8 cellular contexts compared by ENCODE assay signal in the genomic region with DNA sequence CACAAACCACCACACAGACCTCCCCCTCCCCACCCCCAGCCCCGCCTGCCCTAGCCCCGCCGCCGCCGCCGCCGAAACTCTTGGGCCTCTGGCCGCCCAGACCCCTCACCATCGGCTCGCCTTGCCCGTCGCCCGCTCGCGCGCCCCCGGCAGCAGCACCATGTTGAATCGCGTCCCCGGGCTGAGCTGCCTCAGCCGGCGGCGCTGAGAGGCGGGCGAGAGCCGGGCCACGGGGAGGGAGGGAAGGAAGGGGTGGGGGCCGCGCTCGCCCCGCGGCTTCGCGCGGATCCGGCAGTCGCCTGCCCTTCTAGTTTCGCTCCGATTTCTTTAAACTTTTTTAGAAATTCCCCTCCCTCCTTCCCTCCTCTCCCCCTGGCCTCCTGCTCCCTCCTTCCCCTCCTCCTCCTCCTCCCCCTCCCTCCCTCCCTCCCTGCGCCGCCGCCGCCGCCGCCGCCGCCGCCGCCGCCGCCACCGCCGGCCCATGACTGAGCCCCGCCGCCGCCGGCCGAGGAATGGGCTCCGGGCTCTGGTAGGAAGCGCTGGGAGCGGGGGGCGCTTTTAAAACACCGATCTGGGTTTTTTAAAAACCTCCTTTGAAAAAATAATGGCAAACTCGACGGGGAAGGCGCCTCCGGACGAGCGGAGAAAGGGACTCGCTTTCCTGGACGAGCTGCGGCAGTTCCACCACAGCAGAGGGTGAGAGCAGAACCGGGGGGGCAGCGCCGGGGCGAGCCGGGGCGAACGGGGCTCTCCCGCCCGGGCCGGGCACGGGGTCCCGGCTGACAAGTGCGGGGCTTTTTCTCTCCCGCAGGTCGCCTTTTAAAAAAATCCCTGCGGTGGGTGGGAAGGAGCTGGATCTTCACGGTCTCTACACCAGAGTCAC. TPM values are rescaled to one million over a fixed set of nuclear protein-coding genes. Genes with fewer than 3 reads are reported as not detected.
DNase-seq lines count a peak whose midpoint lies in the region; ATAC-seq and TF ChIP-seq lines count a peak whose summit lies in the region.

A gene with protein sequence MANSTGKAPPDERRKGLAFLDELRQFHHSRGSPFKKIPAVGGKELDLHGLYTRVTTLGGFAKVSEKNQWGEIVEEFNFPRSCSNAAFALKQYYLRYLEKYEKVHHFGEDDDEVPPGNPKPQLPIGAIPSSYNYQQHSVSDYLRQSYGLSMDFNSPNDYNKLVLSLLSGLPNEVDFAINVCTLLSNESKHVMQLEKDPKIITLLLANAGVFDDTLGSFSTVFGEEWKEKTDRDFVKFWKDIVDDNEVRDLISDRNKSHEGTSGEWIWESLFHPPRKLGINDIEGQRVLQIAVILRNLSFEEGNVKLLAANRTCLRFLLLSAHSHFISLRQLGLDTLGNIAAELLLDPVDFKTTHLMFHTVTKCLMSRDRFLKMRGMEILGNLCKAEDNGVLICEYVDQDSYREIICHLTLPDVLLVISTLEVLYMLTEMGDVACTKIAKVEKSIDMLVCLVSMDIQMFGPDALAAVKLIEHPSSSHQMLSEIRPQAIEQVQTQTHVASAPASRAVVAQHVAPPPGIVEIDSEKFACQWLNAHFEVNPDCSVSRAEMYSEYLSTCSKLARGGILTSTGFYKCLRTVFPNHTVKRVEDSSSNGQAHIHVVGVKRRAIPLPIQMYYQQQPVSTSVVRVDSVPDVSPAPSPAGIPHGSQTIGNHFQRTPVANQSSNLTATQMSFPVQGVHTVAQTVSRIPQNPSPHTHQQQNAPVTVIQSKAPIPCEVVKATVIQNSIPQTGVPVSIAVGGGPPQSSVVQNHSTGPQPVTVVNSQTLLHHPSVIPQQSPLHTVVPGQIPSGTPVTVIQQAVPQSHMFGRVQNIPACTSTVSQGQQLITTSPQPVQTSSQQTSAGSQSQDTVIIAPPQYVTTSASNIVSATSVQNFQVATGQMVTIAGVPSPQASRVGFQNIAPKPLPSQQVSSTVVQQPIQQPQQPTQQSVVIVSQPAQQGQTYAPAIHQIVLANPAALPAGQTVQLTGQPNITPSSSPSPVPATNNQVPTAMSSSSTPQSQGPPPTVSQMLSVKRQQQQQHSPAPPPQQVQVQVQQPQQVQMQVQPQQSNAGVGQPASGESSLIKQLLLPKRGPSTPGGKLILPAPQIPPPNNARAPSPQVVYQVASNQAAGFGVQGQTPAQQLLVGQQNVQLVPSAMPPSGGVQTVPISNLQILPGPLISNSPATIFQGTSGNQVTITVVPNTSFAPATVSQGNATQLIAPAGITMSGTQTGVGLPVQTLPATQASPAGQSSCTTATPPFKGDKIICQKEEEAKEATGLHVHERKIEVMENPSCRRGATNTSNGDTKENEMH (N-terminal part only) (plus strand): TSS at position 474 of the 883 bp plus-strand sequence. CDS start 131 bp downstream, at position 605.

- H3K4me1 ChIP-seq in colonic mucosa = peaks cover 13% of the 10 kb centered on the region

- H3K4me3 ChIP-seq in colonic mucosa = peak within 1 kb of the TSS; percentile 78

- H3K27ac ChIP-seq in colonic mucosa = peak within 1 kb of the TSS; percentile 99

- ATAC-seq in HG02884 (IDR thresholded peaks at IDR 0.05; ENCODE audit: unreplicated experiment) = peak; percentile 9

- DNase-seq in DMS153 treated with DMSO at 0.1 percent for 48 hours (lab: John Stamatoyannopoulos, UW; ENCODE audit: unreplicated experiment) (peak; percentile 49), DMS153 (lab: John Stamatoyannopoulos, UW) (no peak), NCI-H2171 treated with DMSO at 0.1 percent for 48 hours (lab: John Stamatoyannopoulos, UW) (peak; percentile 60), colonic mucosa (peak; percentile 68), left kidney (ENCODE audit: low read depth, low spot score) (peak; percentile 89)
- DNase-seq in activated CD4-positive, alpha-beta T cell treated with anti-CD3 and anti-CD28 coated beads for 4 hours = peak; percentile 57
- DNase-seq in stimulated activated CD4-positive, alpha-beta T cell treated with anti-CD3 and anti-CD28 coated beads, Interleukin-1b, Interleukin-23, amount 100 ng/mL, for 4 hours (ENCODE audit: low read depth in 2 of 2) = peak; percentile 43 to 66

- intact Hi-C loops in colonic mucosa (cut with DNase I) = loop anchor here (2.0 kb wide), 1 partner anchor 261 kb away; a partner anchor contains a TSS

- H3K9me3 ChIP-seq in colonic mucosa = no peaks in the 10 kb centered on the region

- no peak for TF ChIP-seq CTCF in colonic mucosa (IDR thresholded peaks at IDR 0.05)

- no peaks in the 10 kb centered on the region for H3K27me3 ChIP-seq in colonic mucosa

- H3K9ac ChIP-seq in colonic mucosa (ENCODE audit: low read depth in 2 of 2, low read length in 2 of 2) = peak within 1 kb of the TSS; percentile 94 to 98

- H3K36me3 ChIP-seq in colonic mucosa = no peaks in the 10 kb centered on the region

RNA-seq across cellular contexts. Expression of the gene that starts here (rescaled TPM):
- 10 to 100 TPM; 26.8 to 29.1 TPM for total RNA-seq in colonic mucosa
